In genomic region chr2:222669353-222669752, GRCh38 we compare ENCODE assay signal across 1 cellular context.
A peak's percentile ranks its signal among the peaks of the same experiment; 100 is the strongest.
TF ChIP-seq lines count a peak whose summit lies in the region.

No MANE protein-coding gene starts in this region.

TF ChIP-seq in HepG2, 621 proteins besides CTCF, POLR2A, EP300 and RAD21:
- TF ChIP-seq AKAP8 (CRISPR knock-in tag; IDR thresholded peaks at IDR 0.05), result no peak
- TF ChIP-seq, protein P1, sequence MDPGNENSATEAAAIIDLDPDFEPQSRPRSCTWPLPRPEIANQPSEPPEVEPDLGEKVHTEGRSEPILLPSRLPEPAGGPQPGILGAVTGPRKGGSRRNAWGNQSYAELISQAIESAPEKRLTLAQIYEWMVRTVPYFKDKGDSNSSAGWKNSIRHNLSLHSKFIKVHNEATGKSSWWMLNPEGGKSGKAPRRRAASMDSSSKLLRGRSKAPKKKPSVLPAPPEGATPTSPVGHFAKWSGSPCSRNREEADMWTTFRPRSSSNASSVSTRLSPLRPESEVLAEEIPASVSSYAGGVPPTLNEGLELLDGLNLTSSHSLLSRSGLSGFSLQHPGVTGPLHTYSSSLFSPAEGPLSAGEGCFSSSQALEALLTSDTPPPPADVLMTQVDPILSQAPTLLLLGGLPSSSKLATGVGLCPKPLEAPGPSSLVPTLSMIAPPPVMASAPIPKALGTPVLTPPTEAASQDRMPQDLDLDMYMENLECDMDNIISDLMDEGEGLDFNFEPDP (CRISPR knock-in tag; conservative IDR thresholded peaks at IDR 0.05), result 0 out of 2 replicates have a peak, but pooled peaks have one; percentile 4
- TF ChIP-seq ZFP36L1 (CRISPR knock-in tag; IDR thresholded peaks at IDR 0.05), result no peak
- no peak for TF ChIP-seq TFDP2 (CRISPR knock-in tag; IDR thresholded peaks at IDR 0.05)
- TF ChIP-seq, protein P2, sequence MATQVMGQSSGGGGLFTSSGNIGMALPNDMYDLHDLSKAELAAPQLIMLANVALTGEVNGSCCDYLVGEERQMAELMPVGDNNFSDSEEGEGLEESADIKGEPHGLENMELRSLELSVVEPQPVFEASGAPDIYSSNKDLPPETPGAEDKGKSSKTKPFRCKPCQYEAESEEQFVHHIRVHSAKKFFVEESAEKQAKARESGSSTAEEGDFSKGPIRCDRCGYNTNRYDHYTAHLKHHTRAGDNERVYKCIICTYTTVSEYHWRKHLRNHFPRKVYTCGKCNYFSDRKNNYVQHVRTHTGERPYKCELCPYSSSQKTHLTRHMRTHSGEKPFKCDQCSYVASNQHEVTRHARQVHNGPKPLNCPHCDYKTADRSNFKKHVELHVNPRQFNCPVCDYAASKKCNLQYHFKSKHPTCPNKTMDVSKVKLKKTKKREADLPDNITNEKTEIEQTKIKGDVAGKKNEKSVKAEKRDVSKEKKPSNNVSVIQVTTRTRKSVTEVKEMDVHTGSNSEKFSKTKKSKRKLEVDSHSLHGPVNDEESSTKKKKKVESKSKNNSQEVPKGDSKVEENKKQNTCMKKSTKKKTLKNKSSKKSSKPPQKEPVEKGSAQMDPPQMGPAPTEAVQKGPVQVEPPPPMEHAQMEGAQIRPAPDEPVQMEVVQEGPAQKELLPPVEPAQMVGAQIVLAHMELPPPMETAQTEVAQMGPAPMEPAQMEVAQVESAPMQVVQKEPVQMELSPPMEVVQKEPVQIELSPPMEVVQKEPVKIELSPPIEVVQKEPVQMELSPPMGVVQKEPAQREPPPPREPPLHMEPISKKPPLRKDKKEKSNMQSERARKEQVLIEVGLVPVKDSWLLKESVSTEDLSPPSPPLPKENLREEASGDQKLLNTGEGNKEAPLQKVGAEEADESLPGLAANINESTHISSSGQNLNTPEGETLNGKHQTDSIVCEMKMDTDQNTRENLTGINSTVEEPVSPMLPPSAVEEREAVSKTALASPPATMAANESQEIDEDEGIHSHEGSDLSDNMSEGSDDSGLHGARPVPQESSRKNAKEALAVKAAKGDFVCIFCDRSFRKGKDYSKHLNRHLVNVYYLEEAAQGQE (IDR thresholded peaks at IDR 0.05; ENCODE audit: borderline replicate concordance in 1 of 2, low read depth in 1 of 2, low read length in 2 of 2), result peak in 1 of 2 experiments; percentile 84
- TF ChIP-seq ZNF547 (CRISPR knock-in tag; IDR thresholded peaks at IDR 0.05), result 0 out of 2 replicates have a peak, but pooled peaks have one; percentile 27
- TF ChIP-seq MIER2 (CRISPR knock-in tag; IDR thresholded peaks at IDR 0.05), result peak; percentile 86
- TF ChIP-seq THAP7 (CRISPR knock-in tag; IDR thresholded peaks at IDR 0.05), result 0 out of 2 replicates have a peak, but pooled peaks have one; percentile 13
- TF ChIP-seq ZNF605 (CRISPR knock-in tag; IDR thresholded peaks at IDR 0.05), result no peak
- 0 out of 2 replicates have a peak, but pooled peaks have one; percentile 43 for TF ChIP-seq ZNF784 (CRISPR knock-in tag; IDR thresholded peaks at IDR 0.05; ENCODE audit: borderline replicate concordance)
- peak; percentile 14; the same call in 1 of the 2 replicates for TF ChIP-seq FOSL2 (CRISPR knock-in tag; IDR thresholded peaks at IDR 0.05)
- peak; percentile 3 for TF ChIP-seq TEAD3 (CRISPR knock-in tag; optimal IDR thresholded peaks at IDR 0.05; ENCODE audit: borderline replicate concordance)
- TF ChIP-seq GLI4 (CRISPR knock-in tag; IDR thresholded peaks at IDR 0.05; ENCODE audit: borderline replicate concordance), result 0 out of 2 replicates have a peak, but pooled peaks have one; percentile 29
- TF ChIP-seq KDM1A (CRISPR knock-in tag; IDR thresholded peaks at IDR 0.05), result no peak
